Comparison of ENCODE assay signal across 26 cellular contexts in the genomic region with DNA sequence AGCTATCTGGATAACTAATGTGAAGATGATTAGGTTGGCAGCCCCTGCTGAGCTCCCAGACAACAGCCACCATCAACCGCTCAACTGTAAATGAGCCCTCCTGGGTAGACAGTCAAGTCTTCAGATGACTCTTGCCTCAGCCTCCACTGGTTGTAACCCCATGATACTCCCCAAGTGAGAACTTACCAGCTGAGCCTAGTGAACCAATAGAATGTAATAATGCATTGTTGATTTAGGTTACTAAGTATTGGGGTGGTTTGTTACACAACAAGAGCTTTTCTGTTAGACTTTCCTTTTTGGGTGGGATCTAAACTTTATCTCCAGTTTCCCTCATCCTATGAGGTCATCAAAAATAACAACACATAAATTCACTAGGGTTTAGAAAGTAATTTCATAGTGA.
DNase-seq lines count a peak whose midpoint lies in the region; ATAC-seq, FAIRE-seq and TF ChIP-seq lines count a peak whose summit lies in the region.
"Had no signal": no experiment of that assay in that cellular context is flagged by ENCODE, and none has a peak within 500 bp of the region (broad histone marks: within the 10 kb centered on the region; RNA-seq: fewer than 3 reads in every experiment).

No MANE protein-coding gene starts in this region.

- WGBS in HepG2 (ENCODE audit: low lambda C conversion rate): 100% methylated on average over 1 of the region's 1 CpG
- no CpG with 5 or more reads among the region's 1 CpG for WGBS in right lobe of liver (ENCODE audit: insufficient coverage, low coverage, low lambda C conversion rate, missing lambda C conversion rate)

- in situ Hi-C loops in HepG2 (cut with HindIII; ENCODE audit: extremely low pct_ligation_motif_present, low pct_unique_long_range_greater_than_20kb): no loop called here

- no peak overlapping the region for H3K4me2 ChIP-seq in HepG2 (ENCODE audit: low read depth, low read length)
- H3K4me2 ChIP-seq: A549; BLaER1 treated with 17β-estradiol and CSF1 and Interleukin-3, amounts not matched to agents 10 nM and 100 nM had no signal

- H3K9me3 ChIP-seq in HepG2 (ENCODE audit: low read length) (peaks cover 15% of the 10 kb centered on the region; the same call in 1 of the 2 replicates), right lobe of liver (no peaks in the 10 kb centered on the region)
- H3K9me3 ChIP-seq: A549 had no signal

- H3K27me3 ChIP-seq in HepG2 (ENCODE audit: control insufficient read depth in 1 of 2, insufficient read depth in 2 of 2, low read length in 2 of 2) (no peaks in the 10 kb centered on the region), right lobe of liver (no peaks in the 10 kb centered on the region)
- H3K27me3 ChIP-seq: BE2C; BLaER1 treated with 17β-estradiol and CSF1 and Interleukin-3, amounts not matched to agents 10 nM and 100 nM had no signal

- no peak overlapping the region for H3K9ac ChIP-seq in HepG2 (ENCODE audit: insufficient read depth, low read depth, low read length)
- H3K9ac ChIP-seq: BLaER1 treated with 17β-estradiol and CSF1 and Interleukin-3, amounts not matched to agents 10 nM and 100 nM had no signal

- POLR2A ChIA-PET in HepG2 (lab: Yijun Ruan, JAX): no interaction called here

- CTCF ChIA-PET in HepG2 (lab: Yijun Ruan, JAX; ENCODE audit: low intra/inter-chr PET ratio, low total read pairs): no interaction called here

- TF ChIP-seq POLR2A in HepG2 (IDR thresholded peaks at IDR 0.05; ENCODE audit: insufficient read depth in 1 of 2, low read depth in 2 of 2, low read length in 2 of 2): no peak
- no peak for TF ChIP-seq POLR2A in right lobe of liver (IDR thresholded peaks at IDR 0.05)
- no peak for TF ChIP-seq POLR2A in erythroblast (IDR thresholded peaks at IDR 0.05; ENCODE audit: low read length)

- ATAC-seq in HepG2 (no peak), right lobe of liver (no peak), Right ventricle myocardium superior (ENCODE audit: poor library complexity) (peak; percentile 40), left ventricle myocardium superior (peak; percentile 28)
- ATAC-seq: A549, GM12878 had no signal

- no peak for FAIRE-seq in HepG2 (lab: Jason Lieb, UNC)
- FAIRE-seq: A549, D721Med, GM12878, GM18507, H54 had no signal

- H3K4me1 ChIP-seq in HepG2 (ENCODE audit: insufficient read depth, low read length) (no peaks in the 10 kb centered on the region), right lobe of liver (no peaks in the 10 kb centered on the region)
- H3K4me1 ChIP-seq: A549 had no signal

- TF ChIP-seq EP300 in HepG2 (IDR thresholded peaks at IDR 0.05; ENCODE audit: low read depth in 2 of 2, low read length in 2 of 2) (no peak), HepG2 (CRISPR knock-in tag; IDR thresholded peaks at IDR 0.05; ENCODE audit: borderline replicate concordance) (no peak)

- TF ChIP-seq RAD21 in HepG2 (CRISPR knock-in tag; IDR thresholded peaks at IDR 0.05): no peak

- H3K36me3 ChIP-seq in HepG2 (replicated peaks in 1 of 2; ENCODE audit: control insufficient read depth in 1 of 2, insufficient read depth in 2 of 2, low read length in 2 of 2) (no peaks in the 10 kb centered on the region), right lobe of liver (no peaks in the 10 kb centered on the region)
- H3K36me3 ChIP-seq: BE2C; BLaER1 treated with 17β-estradiol and CSF1 and Interleukin-3, amounts not matched to agents 10 nM and 100 nM; HAP-1 had no signal

- DNase-seq in HepG2 (ENCODE audit: low spot score) (no peak), right lobe of liver (no peak), Right ventricle myocardium superior (no peak), left ventricle myocardium superior (no peak), erythroblast (lab: John Stamatoyannopoulos, UW) (no peak), HUDEP-2 (lab: John Stamatoyannopoulos, UW; ENCODE audit: unreplicated experiment in 76 of 76) (no peak), SIG-M5 (lab: John Stamatoyannopoulos, UW) (no peak)
- DNase-seq: 8988T; ACHN; AML-193; BE2C; CD4-positive, alpha-beta T cell; CD8-positive, alpha-beta memory T cell; DMS 273 treated with DMSO at 0.1 percent for 48 hours; DMS79; EL; GDM1; GOT3; HFFc6 had no signal

- H4K20me1 ChIP-seq in HepG2 (ENCODE audit: insufficient read depth, low read length): no peaks in the 10 kb centered on the region
- H4K20me1 ChIP-seq: BLaER1 treated with 17β-estradiol and CSF1 and Interleukin-3, amounts not matched to agents 10 nM and 100 nM had no signal

- no peak overlapping the region for H3K27ac ChIP-seq in HepG2 (ENCODE audit: extremely low read length, insufficient read depth, low read length)
- no peak overlapping the region for H3K27ac ChIP-seq in right lobe of liver
- H3K27ac ChIP-seq: A549; BLaER1 treated with 17β-estradiol and CSF1 and Interleukin-3, amounts not matched to agents 10 nM and 100 nM had no signal

- H3K79me2 ChIP-seq in HepG2 (ENCODE audit: insufficient read depth, low read length): no peaks in the 10 kb centered on the region

- BruUV-seq in HepG2 (replicated peaks; lab: Mats Ljungman, UMichigan): no TSS peak

- intact Hi-C loops in HepG2 (cut with micrococcal nuclease; ENCODE audit: unreplicated experiment): no loop called here
- intact Hi-C loops in right lobe of liver (cut with DNase I): no loop called here
- intact Hi-C loops in Right ventricle myocardium superior (cut with DNase I): no loop called here
- intact Hi-C loops in left ventricle myocardium superior (cut with micrococcal nuclease): no loop called here

- H3K4me3 ChIP-seq in HepG2 (replicated peaks in 1 of 3; ENCODE audit: insufficient read depth in 1 of 3, low read depth in 2 of 3, low read length in 3 of 3) (no peak overlapping the region), right lobe of liver (no peak overlapping the region)
- H3K4me3 ChIP-seq: A549; BLaER1 treated with 17β-estradiol and CSF1 and Interleukin-3, amounts not matched to agents 10 nM and 100 nM; GM12878; HAP-1 had no signal

- H2AFZ ChIP-seq in HepG2 (ENCODE audit: low read length): no peak overlapping the region

- TF ChIP-seq CTCF in HepG2 (CRISPR knock-in tag; IDR thresholded peaks at IDR 0.05) (no peak), right lobe of liver (IDR thresholded peaks at IDR 0.05) (no peak)

TF ChIP-seq in HepG2, 621 proteins besides CTCF, POLR2A, EP300 and RAD21:
- TF ChIP-seq EHMT2 (IDR thresholded peaks at IDR 0.05; ENCODE audit: borderline replicate concordance, low read depth, low read length) (no peak), THAP7 (CRISPR knock-in tag; IDR thresholded peaks at IDR 0.05) (no peak), MAFK (conservative IDR thresholded peaks at IDR 0.05 in 1 of 2, IDR thresholded peaks at IDR 0.05 in 1 of 2; ENCODE audit: low read length in 2 of 2) (no peak), ATF7 (IDR thresholded peaks at IDR 0.05) (peak; percentile 56), ATF7 (CRISPR knock-in tag; IDR thresholded peaks at IDR 0.05) (no peak)

Comparison
In these comparisons a context has a peak if more than half of its experiments do, and no peak if none do; other contexts are left out.
1. ATAC-seq: peak in Right ventricle myocardium superior (single experiment) and left ventricle myocardium superior (single experiment); none in HepG2 (single experiment) and right lobe of liver (0 of 4).